In the genomic region with DNA sequence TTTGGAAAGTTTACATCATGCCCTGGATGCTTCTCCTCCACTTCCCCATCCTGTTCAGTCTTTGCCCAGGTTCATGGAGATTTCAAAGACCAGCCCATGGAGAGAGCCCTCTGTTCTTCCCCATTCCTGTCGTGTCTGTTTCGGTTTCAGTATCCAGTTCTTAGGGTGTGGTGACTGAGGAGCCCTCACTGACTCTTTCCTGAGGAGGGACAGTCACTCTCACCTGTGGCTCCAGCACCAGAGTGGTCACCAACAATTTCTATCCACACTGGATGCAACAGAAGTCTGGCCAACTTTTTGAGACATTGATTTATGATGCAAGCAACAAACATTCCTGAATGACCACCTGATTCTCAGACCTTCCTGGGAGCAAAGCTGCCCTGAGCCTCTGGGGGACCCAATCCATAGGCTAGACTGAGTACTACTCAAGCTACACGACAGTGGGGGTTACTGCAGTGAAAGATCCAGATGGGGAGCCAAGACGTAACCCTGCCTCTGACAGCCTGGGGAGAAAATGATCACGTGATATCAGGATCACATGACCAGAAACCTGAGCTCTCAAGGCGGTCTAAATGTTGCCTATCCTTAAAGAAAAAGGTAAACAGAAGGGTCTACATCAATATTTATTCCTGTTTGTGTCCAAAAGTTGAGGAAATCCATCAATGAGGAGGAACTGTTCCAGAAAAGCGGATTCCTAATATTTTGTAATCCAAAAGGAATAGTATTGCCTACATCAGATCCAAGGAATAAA, we compare ENCODE assay signal across 1 cellular context.
TF ChIP-seq lines count a peak whose summit lies in the region.

No MANE protein-coding gene starts in this region.

TF ChIP-seq in K562, 482 proteins besides CTCF, POLR2A, EP300 and RAD21 (continued from another document and continues in another):
- TF ChIP-seq, protein P1, sequence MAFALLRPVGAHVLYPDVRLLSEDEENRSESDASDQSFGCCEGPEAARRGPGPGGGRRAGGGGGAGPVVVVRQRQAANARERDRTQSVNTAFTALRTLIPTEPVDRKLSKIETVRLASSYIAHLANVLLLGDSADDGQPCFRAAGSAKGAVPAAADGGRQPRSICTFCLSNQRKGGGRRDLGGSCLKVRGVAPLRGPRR (CRISPR knock-in tag; IDR thresholded peaks at IDR 0.05), result 0 out of 2 replicates have a peak, but pooled peaks have one; percentile 79
- TF ChIP-seq TAF9B (IDR thresholded peaks at IDR 0.05; ENCODE audit: partially characterized antibody) (no peak), ARID2 (IDR thresholded peaks at IDR 0.05) (no peak), PTRF (tag; IDR thresholded peaks at IDR 0.05) (peak; percentile 57; the same call in 1 of the 2 replicates), MEF2A (IDR thresholded peaks at IDR 0.05; ENCODE audit: control insufficient read depth, low read depth, low read length) (peak; percentile 65; the same call in 1 of the 2 replicates), TAF15 (IDR thresholded peaks at IDR 0.05; ENCODE audit: low read depth, low read length) (no peak), ZNF133 (CRISPR knock-in tag; IDR thresholded peaks at IDR 0.05) (peak; percentile 93), ILK (tag; IDR thresholded peaks at IDR 0.05; ENCODE audit: borderline replicate concordance, low read depth) (no peak), U2AF2 (optimal IDR thresholded peaks at IDR 0.05; ENCODE audit: low read depth, low read length) (no peak), ZNF695 (CRISPR knock-in tag; IDR thresholded peaks at IDR 0.05) (no peak), ZNF780A (CRISPR knock-in tag; IDR thresholded peaks at IDR 0.05) (peak; percentile 47; the same call in 1 of the 2 replicates), ZNF57 (CRISPR knock-in tag; IDR thresholded peaks at IDR 0.05) (no peak), GTF2A2 (tag; IDR thresholded peaks at IDR 0.05) (no peak), NFIX (CRISPR knock-in tag; IDR thresholded peaks at IDR 0.05; ENCODE audit: low read depth) (peak; percentile 47), HNRNPK (IDR thresholded peaks at IDR 0.05; ENCODE audit: low read depth, low read length, poor library complexity, severe bottlenecking) (no peak), SUPT5H (IDR thresholded peaks at IDR 0.05) (no peak), SP2 (IDR thresholded peaks at IDR 0.05; ENCODE audit: extremely low read depth, low read depth, low read length, poor library complexity, severe bottlenecking) (no peak), ZNF324 (CRISPR knock-in tag; IDR thresholded peaks at IDR 0.05) (peak; percentile 47), JUN (IDR thresholded peaks at IDR 0.05; ENCODE audit: borderline replicate concordance, low read depth, low read length) (no peak), JUN (CRISPR knock-in tag; IDR thresholded peaks at IDR 0.05; ENCODE audit: borderline replicate concordance) (no peak; the same call in 1 of the 2 replicates), SAFB2 (IDR thresholded peaks at IDR 0.05; ENCODE audit: borderline replicate concordance, low read depth, low read length, severe bottlenecking) (no peak), HMG20B (CRISPR knock-in tag; IDR thresholded peaks at IDR 0.05) (peak; percentile 83), CEBPG (CRISPR knock-in tag; IDR thresholded peaks at IDR 0.05) (peak; percentile 52; the same call in 1 of the 2 replicates), CEBPG (tag; conservative IDR thresholded peaks at IDR 0.05 in 1 of 2, IDR thresholded peaks at IDR 0.05 in 1 of 2) (peak in 1 of 2 experiments; percentile 74; a peak in 1 of 4 replicates), ZNF584 (CRISPR knock-in tag; IDR thresholded peaks at IDR 0.05; ENCODE audit: low read depth) (peak; percentile 93), RBM14 (IDR thresholded peaks at IDR 0.05; ENCODE audit: borderline replicate concordance, insufficient read depth, low read depth, low read length) (no peak), ZNF282 (CRISPR knock-in tag; IDR thresholded peaks at IDR 0.05) (no peak), ZNF717 (CRISPR knock-in tag; IDR thresholded peaks at IDR 0.05) (0 out of 2 replicates have a peak, but pooled peaks have one; percentile 65), TAL1 (IDR thresholded peaks at IDR 0.05) (no peak), CC2D1A (IDR thresholded peaks at IDR 0.05) (0 out of 2 replicates have a peak, but pooled peaks have one; percentile 75)
- TF ChIP-seq, protein P2, sequence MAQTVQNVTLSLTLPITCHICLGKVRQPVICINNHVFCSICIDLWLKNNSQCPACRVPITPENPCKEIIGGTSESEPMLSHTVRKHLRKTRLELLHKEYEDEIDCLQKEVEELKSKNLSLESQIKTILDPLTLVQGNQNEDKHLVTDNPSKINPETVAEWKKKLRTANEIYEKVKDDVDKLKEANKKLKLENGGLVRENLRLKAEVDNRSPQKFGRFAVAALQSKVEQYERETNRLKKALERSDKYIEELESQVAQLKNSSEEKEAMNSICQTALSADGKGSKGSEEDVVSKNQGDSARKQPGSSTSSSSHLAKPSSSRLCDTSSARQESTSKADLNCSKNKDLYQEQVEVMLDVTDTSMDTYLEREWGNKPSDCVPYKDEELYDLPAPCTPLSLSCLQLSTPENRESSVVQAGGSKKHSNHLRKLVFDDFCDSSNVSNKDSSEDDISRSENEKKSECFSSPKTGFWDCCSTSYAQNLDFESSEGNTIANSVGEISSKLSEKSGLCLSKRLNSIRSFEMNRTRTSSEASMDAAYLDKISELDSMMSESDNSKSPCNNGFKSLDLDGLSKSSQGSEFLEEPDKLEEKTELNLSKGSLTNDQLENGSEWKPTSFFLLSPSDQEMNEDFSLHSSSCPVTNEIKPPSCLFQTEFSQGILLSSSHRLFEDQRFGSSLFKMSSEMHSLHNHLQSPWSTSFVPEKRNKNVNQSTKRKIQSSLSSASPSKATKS (CRISPR knock-in tag; IDR thresholded peaks at IDR 0.05), result peak; percentile 84
- TF ChIP-seq, protein P3, sequence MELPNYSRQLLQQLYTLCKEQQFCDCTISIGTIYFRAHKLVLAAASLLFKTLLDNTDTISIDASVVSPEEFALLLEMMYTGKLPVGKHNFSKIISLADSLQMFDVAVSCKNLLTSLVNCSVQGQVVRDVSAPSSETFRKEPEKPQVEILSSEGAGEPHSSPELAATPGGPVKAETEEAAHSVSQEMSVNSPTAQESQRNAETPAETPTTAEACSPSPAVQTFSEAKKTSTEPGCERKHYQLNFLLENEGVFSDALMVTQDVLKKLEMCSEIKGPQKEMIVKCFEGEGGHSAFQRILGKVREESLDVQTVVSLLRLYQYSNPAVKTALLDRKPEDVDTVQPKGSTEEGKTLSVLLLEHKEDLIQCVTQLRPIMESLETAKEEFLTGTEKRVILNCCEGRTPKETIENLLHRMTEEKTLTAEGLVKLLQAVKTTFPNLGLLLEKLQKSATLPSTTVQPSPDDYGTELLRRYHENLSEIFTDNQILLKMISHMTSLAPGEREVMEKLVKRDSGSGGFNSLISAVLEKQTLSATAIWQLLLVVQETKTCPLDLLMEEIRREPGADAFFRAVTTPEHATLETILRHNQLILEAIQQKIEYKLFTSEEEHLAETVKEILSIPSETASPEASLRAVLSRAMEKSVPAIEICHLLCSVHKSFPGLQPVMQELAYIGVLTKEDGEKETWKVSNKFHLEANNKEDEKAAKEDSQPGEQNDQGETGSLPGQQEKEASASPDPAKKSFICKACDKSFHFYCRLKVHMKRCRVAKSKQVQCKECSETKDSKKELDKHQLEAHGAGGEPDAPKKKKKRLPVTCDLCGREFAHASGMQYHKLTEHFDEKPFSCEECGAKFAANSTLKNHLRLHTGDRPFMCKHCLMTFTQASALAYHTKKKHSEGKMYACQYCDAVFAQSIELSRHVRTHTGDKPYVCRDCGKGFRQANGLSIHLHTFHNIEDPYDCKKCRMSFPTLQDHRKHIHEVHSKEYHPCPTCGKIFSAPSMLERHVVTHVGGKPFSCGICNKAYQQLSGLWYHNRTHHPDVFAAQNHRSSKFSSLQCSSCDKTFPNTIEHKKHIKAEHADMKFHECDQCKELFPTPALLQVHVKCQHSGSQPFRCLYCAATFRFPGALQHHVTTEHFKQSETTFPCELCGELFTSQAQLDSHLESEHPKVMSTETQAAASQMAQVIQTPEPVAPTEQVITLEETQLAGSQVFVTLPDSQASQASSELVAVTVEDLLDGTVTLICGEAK (IDR thresholded peaks at IDR 0.05), result no peak
- TF ChIP-seq, protein P3 (CRISPR knock-in tag; IDR thresholded peaks at IDR 0.05), result no peak
- TF ChIP-seq, protein P4, sequence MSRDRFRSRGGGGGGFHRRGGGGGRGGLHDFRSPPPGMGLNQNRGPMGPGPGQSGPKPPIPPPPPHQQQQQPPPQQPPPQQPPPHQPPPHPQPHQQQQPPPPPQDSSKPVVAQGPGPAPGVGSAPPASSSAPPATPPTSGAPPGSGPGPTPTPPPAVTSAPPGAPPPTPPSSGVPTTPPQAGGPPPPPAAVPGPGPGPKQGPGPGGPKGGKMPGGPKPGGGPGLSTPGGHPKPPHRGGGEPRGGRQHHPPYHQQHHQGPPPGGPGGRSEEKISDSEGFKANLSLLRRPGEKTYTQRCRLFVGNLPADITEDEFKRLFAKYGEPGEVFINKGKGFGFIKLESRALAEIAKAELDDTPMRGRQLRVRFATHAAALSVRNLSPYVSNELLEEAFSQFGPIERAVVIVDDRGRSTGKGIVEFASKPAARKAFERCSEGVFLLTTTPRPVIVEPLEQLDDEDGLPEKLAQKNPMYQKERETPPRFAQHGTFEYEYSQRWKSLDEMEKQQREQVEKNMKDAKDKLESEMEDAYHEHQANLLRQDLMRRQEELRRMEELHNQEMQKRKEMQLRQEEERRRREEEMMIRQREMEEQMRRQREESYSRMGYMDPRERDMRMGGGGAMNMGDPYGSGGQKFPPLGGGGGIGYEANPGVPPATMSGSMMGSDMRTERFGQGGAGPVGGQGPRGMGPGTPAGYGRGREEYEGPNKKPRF (IDR thresholded peaks at IDR 0.05; ENCODE audit: low read depth, low read length), result no peak
- TF ChIP-seq, protein P5, sequence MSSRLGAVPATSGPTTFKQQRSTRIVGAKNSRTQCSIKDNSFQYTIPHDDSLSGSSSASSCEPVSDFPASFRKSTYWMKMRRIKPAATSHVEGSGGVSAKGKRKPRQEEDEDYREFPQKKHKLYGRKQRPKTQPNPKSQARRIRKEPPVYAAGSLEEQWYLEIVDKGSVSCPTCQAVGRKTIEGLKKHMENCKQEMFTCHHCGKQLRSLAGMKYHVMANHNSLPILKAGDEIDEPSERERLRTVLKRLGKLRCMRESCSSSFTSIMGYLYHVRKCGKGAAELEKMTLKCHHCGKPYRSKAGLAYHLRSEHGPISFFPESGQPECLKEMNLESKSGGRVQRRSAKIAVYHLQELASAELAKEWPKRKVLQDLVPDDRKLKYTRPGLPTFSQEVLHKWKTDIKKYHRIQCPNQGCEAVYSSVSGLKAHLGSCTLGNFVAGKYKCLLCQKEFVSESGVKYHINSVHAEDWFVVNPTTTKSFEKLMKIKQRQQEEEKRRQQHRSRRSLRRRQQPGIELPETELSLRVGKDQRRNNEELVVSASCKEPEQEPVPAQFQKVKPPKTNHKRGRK (tag; IDR thresholded peaks at IDR 0.05), result no peak
- TF ChIP-seq, protein P6, sequence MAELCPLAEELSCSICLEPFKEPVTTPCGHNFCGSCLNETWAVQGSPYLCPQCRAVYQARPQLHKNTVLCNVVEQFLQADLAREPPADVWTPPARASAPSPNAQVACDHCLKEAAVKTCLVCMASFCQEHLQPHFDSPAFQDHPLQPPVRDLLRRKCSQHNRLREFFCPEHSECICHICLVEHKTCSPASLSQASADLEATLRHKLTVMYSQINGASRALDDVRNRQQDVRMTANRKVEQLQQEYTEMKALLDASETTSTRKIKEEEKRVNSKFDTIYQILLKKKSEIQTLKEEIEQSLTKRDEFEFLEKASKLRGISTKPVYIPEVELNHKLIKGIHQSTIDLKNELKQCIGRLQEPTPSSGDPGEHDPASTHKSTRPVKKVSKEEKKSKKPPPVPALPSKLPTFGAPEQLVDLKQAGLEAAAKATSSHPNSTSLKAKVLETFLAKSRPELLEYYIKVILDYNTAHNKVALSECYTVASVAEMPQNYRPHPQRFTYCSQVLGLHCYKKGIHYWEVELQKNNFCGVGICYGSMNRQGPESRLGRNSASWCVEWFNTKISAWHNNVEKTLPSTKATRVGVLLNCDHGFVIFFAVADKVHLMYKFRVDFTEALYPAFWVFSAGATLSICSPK (IDR thresholded peaks at IDR 0.05; ENCODE audit: borderline replicate concordance), result no peak
